In the genomic region with DNA sequence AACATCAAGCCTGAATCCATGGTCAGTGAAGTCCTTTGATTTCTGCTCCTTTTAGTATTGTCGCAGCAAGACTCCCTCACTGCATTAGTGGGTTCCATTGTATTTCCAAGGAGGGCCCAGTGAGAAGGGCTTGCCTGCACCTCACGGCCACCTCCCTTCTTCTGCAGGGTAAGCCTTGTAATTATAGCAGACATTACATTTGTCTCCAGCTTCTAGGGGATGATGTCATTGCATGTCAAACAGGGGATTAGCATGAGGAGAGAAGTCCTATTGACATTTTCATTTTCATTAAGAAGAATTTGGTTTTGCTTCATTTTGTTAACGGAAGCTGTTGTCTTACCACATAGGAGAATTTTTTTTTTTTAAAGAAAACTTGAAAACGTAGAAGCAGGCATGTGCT, we compare ENCODE assay signal across 2 cellular contexts.
TF ChIP-seq lines count a peak whose summit lies in the region.

No MANE protein-coding gene starts in this region.

TF ChIP-seq in HepG2, 621 proteins besides CTCF, POLR2A, EP300 and RAD21:
- peak; percentile 76 for TF ChIP-seq ATF7 (IDR thresholded peaks at IDR 0.05)
- no peak for TF ChIP-seq ATF7 (CRISPR knock-in tag; IDR thresholded peaks at IDR 0.05)
- TF ChIP-seq, protein P1, sequence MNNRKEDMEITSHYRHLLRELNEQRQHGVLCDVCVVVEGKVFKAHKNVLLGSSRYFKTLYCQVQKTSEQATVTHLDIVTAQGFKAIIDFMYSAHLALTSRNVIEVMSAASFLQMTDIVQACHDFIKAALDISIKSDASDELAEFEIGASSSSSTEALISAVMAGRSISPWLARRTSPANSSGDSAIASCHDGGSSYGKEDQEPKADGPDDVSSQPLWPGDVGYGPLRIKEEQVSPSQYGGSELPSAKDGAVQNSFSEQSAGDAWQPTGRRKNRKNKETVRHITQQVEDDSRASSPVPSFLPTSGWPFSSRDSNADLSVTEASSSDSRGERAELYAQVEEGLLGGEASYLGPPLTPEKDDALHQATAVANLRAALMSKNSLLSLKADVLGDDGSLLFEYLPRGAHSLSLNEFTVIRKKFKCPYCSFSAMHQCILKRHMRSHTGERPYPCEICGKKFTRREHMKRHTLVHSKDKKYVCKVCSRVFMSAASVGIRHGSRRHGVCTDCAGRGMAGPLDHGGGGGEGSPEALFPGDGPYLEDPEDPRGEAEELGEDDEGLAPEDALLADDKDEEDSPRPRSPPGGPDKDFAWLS (CRISPR knock-in tag; IDR thresholded peaks at IDR 0.05; ENCODE audit: borderline replicate concordance), result no peak

TF ChIP-seq in GM12878, 131 proteins besides CTCF, POLR2A, EP300 and RAD21:
- TF ChIP-seq, protein P2, sequence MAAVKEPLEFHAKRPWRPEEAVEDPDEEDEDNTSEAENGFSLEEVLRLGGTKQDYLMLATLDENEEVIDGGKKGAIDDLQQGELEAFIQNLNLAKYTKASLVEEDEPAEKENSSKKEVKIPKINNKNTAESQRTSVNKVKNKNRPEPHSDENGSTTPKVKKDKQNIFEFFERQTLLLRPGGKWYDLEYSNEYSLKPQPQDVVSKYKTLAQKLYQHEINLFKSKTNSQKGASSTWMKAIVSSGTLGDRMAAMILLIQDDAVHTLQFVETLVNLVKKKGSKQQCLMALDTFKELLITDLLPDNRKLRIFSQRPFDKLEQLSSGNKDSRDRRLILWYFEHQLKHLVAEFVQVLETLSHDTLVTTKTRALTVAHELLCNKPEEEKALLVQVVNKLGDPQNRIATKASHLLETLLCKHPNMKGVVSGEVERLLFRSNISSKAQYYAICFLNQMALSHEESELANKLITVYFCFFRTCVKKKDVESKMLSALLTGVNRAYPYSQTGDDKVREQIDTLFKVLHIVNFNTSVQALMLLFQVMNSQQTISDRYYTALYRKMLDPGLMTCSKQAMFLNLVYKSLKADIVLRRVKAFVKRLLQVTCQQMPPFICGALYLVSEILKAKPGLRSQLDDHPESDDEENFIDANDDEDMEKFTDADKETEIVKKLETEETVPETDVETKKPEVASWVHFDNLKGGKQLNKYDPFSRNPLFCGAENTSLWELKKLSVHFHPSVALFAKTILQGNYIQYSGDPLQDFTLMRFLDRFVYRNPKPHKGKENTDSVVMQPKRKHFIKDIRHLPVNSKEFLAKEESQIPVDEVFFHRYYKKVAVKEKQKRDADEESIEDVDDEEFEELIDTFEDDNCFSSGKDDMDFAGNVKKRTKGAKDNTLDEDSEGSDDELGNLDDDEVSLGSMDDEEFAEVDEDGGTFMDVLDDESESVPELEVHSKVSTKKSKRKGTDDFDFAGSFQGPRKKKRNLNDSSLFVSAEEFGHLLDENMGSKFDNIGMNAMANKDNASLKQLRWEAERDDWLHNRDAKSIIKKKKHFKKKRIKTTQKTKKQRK (IDR thresholded peaks at IDR 0.05; ENCODE audit: low read depth, low read length), result no peak
- peak; percentile 57; the same call in 1 of the 2 replicates for TF ChIP-seq ATF7 (IDR thresholded peaks at IDR 0.05; ENCODE audit: low read depth)
